9 cellular contexts compared by ENCODE assay signal in the genomic region with DNA sequence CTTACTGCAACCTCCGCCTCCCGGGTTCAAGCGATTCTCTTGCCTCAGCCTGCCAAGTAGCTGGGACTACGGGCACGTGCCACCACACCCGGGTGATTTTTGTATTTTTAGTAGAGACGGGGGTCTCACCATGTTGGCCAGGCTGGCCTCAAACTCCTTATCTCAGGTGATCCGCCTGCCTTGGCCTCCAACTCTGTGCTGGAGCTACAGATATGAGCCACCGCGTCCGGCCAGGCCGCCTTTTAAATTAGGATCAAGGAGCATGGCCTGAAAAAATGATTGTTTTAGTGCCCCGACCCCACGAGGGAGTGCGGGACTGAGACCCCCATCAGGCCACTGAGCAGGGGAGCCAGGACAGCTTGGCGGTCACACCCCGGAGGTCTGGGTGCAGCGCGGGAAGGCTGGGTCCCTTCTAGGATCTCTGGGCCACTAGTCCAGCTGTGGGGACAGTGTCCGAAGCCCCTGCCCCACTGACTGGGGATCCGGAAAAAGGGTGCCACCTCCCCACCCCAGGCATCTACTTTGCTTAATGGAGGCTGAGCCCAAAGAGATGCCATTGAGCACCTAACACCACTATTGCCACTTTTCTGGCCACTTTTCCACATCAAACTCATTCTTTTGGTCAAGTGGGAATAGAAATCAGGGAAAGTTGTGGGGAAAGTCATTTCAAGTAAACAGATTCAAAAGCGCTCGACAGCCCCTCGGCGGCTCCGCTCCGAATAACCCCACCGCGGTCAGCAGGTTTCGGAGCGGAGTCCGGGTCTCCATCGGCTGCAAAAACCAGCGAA. TPM values are rescaled to one million over a fixed set of nuclear protein-coding genes. Genes with fewer than 3 reads are reported as not detected.
DNase-seq lines count a peak whose midpoint lies in the region; ATAC-seq and TF ChIP-seq lines count a peak whose summit lies in the region.
"Had no signal": no experiment of that assay in that cellular context is flagged by ENCODE, and none has a peak within 500 bp of the region (broad histone marks: within the 10 kb centered on the region; RNA-seq: fewer than 3 reads in every experiment).

No MANE protein-coding gene starts in this region.

- H3F3A ChIP-seq in PC-3 (ENCODE audit: low read length, unreplicated experiment), result no peaks in the 10 kb centered on the region

- H3K9me3 Mint-ChIP-seq in CD8-positive, alpha-beta T cell, result no peaks in the 10 kb centered on the region

- H3K79me2 ChIP-seq in PC-3 (ENCODE audit: low read length) (no peaks in the 10 kb centered on the region), parathyroid adenoma (no peaks in the 10 kb centered on the region)

- H3K36me3 Mint-ChIP-seq in CD8-positive, alpha-beta T cell, result peaks cover 2% of the 10 kb centered on the region

- no peaks in the 10 kb centered on the region for H3K9me3 ChIP-seq in CD8-positive, alpha-beta T cell (ENCODE audit: low read length)
- H3K9me3 ChIP-seq in PC-3 (ENCODE audit: low read length) (no peaks in the 10 kb centered on the region), parathyroid adenoma (ENCODE audit: control insufficient read depth, low read length) (no peaks in the 10 kb centered on the region)

- H3K36me3 ChIP-seq in CD8-positive, alpha-beta T cell (ENCODE audit: insufficient read depth, low read length), result no peaks in the 10 kb centered on the region
- H3K36me3 ChIP-seq in PC-3 (ENCODE audit: low read depth, low read length), result no peaks in the 10 kb centered on the region
- no peaks in the 10 kb centered on the region for H3K36me3 ChIP-seq in parathyroid adenoma (ENCODE audit: control insufficient read depth, insufficient read depth, low read length)

- intact Hi-C loops in CD8-positive, alpha-beta T cell (cut with DNase I, micrococcal nuclease), result loop anchor here (1.0 to 5.0 kb wide), 7 partner anchors 15 to 389 kb away; a partner anchor contains a TSS
- intact Hi-C loops in PC-3 (cut with micrococcal nuclease), result loop anchor here (1.0 to 5.0 kb wide), 2 partner anchors 161 to 206 kb away; no protein-coding TSS in a partner anchor

- TF ChIP-seq CTCF in CD8-positive, alpha-beta T cell (IDR thresholded peaks at IDR 0.05), result no peak
- TF ChIP-seq CTCF in PC-3 (conservative IDR thresholded peaks at IDR 0.05; ENCODE audit: low read depth, low read length) (no peak), epithelial cell of esophagus (IDR thresholded peaks at IDR 0.05; ENCODE audit: insufficient read depth, low read depth, low read length, missing control alignments) (no peak), parathyroid adenoma (IDR thresholded peaks at IDR 0.05) (no peak)

- H3K27ac Mint-ChIP-seq in CD8-positive, alpha-beta T cell, result no peak overlapping the region

- peak overlapping the region; percentile 94 for H2AFZ ChIP-seq in PC-3 (ENCODE audit: low read length)
- H2AFZ ChIP-seq in parathyroid adenoma, result peak overlapping the region; percentile 69

- no peak for ATAC-seq in CD8-positive, alpha-beta T cell
- no peak for ATAC-seq in PC-3

- CTCF ChIA-PET in CD8-positive, alpha-beta T cell (lab: Charles Lee), result interaction anchor here (0.6 to 12.0 kb wide), 28 partner anchors 11 to 479 kb away, joined by 3 to 137 read pairs (median 6); a partner anchor contains a TSS
- CTCF ChIA-PET in PC-3 (lab: Charles Lee), result interaction anchor here (0.7 to 1.4 kb wide), 7 partner anchors 15 to 475 kb away, joined by 3 to 20 read pairs (median 6); no protein-coding TSS in a partner anchor

- H3K4me3 ChIP-seq in CD8-positive, alpha-beta T cell (ENCODE audit: low read depth, low read length), result peak overlapping the region; percentile 22
- H3K4me3 ChIP-seq in PC-3 (ENCODE audit: low read length), result peak overlapping the region; percentile 69
- peak overlapping the region; percentile 13 for H3K4me3 ChIP-seq in epithelial cell of esophagus (ENCODE audit: low read length)
- peak overlapping the region; percentile 44 for H3K4me3 ChIP-seq in parathyroid adenoma (ENCODE audit: low read depth, low read length)

- H3K4me1 Mint-ChIP-seq in CD8-positive, alpha-beta T cell (ENCODE audit: low read depth), result peaks cover 20% of the 10 kb centered on the region

- no peaks in the 10 kb centered on the region for H3K27me3 ChIP-seq in CD8-positive, alpha-beta T cell (ENCODE audit: insufficient read depth, low read length)
- H3K27me3 ChIP-seq in PC-3 (ENCODE audit: low read length) (no peaks in the 10 kb centered on the region), parathyroid adenoma (ENCODE audit: control insufficient read depth, insufficient read depth, low read length) (no peaks in the 10 kb centered on the region)
- H3K27me3 ChIP-seq: foreskin keratinocyte had no signal

- H3K4me2 ChIP-seq in PC-3 (ENCODE audit: low read length) (peak overlapping the region; percentile 91), parathyroid adenoma (ENCODE audit: low read length) (peak overlapping the region; percentile 68)

- no peak overlapping the region for H3K27ac ChIP-seq in CD8-positive, alpha-beta T cell (ENCODE audit: low read depth, low read length)
- H3K27ac ChIP-seq in PC-3 (ENCODE audit: low read length) (no peak overlapping the region), parathyroid adenoma (no peak overlapping the region)

- no peaks in the 10 kb centered on the region for H4K20me1 ChIP-seq in PC-3 (ENCODE audit: low read length)

- H3K4me3 Mint-ChIP-seq in CD8-positive, alpha-beta T cell, result peak overlapping the region; percentile 89

- H3K9ac ChIP-seq in PC-3 (ENCODE audit: low read length) (no peak overlapping the region), parathyroid adenoma (no peak overlapping the region)

- H3K4me1 ChIP-seq in CD8-positive, alpha-beta T cell (ENCODE audit: insufficient read depth, low read length), result peaks cover 15% of the 10 kb centered on the region
- peaks cover 22% of the 10 kb centered on the region for H3K4me1 ChIP-seq in PC-3 (ENCODE audit: insufficient read depth, low read length)
- H3K4me1 ChIP-seq in parathyroid adenoma, result no peaks in the 10 kb centered on the region

- POLR2A ChIA-PET in CD8-positive, alpha-beta T cell (lab: Charles Lee), result interaction anchor here (0.9 to 2.2 kb wide), 17 partner anchors 11 to 823 kb away, joined by 3 to 37 read pairs (median 7); no protein-coding TSS in a partner anchor
- POLR2A ChIA-PET in PC-3 (lab: Charles Lee; ENCODE audit: unreplicated experiment), result interaction anchor here (0.9 kb wide), 1 partner anchor 10 kb away, joined by 5 read pairs; no protein-coding TSS in a partner anchor

- no peaks in the 10 kb centered on the region for H3K9me2 ChIP-seq in PC-3 (replicated peaks; ENCODE audit: low read length)

- no peaks in the 10 kb centered on the region for H3K27me3 Mint-ChIP-seq in CD8-positive, alpha-beta T cell (ENCODE audit: low read depth)

- no peak for DNase-seq in CD8-positive, alpha-beta T cell
- DNase-seq in PC-3 (no peak), epithelial cell of esophagus (ENCODE audit: low read depth) (no peak), NOMO-1 (lab: John Stamatoyannopoulos, UW; ENCODE audit: unreplicated experiment in 2 of 2) (no peak), NOMO-1 treated with dmso at 0.1 percent for 144 hours (lab: John Stamatoyannopoulos, UW; ENCODE audit: unreplicated experiment) (no peak), NCI-H2029 treated with DMSO at 0.1 percent for 48 hours (lab: John Stamatoyannopoulos, UW) (no peak), NCI-H146 treated with DMSO at 0.1 percent for 48 hours (lab: John Stamatoyannopoulos, UW; ENCODE audit: unreplicated experiment) (no peak)

- BruUV-seq in PC-3 (replicated peaks; lab: Mats Ljungman, UMichigan), result no TSS peak

RNA-seq across cellular contexts. Expression of a gene that starts 19.7 kb away (rescaled TPM):
- total RNA-seq in CD8-positive, alpha-beta T cell, result 10 to 100 TPM; 66.6 to 67.9 TPM
- 12.2 and 20.6 TPM in 2 replicates for total RNA-seq in PC-3 (2014; rRNA removed)

Comparison
In these comparisons a context has a peak if more than half of its experiments do, and no peak if none do; other contexts are left out.
1. H3K4me3 ChIP-seq: peak in every context shown above with its lines; median percentile 69 in PC-3; 44 in parathyroid adenoma; 22 in CD8-positive, alpha-beta T cell; 13 in epithelial cell of esophagus.